Comparison of ENCODE assay signal across 25 cellular contexts in genomic region chr6:93008385-93008784, GRCh38.
"Had no signal": no experiment of that assay in that cellular context is flagged by ENCODE, and none has a peak within 500 bp of the region (broad histone marks: within the 10 kb centered on the region; RNA-seq: fewer than 3 reads in every experiment).

No MANE protein-coding gene starts in this region.

- H3K4me3 ChIP-seq: colonic mucosa, esophagus squamous epithelium, gastrocnemius medialis, heart right ventricle, left lung, lower lobe of right lung, mucosa of descending colon had no signal

- H3K27ac ChIP-seq: colonic mucosa, epithelial cell of prostate, esophagus squamous epithelium, gastrocnemius medialis, heart right ventricle, left lung, lower lobe of right lung had no signal

- H3K9me3 Mint-ChIP-seq: dendritic cell treated with granulocyte-macrophage colony-stimulating factor and Interleukin-4, amounts not matched to agents 40 ng/mL and 50 ng/mL, for 4 days; endodermal cell had no signal

- DNase-seq: colonic mucosa; cortex of kidney; effector CD8-positive, alpha-beta T cell; effector memory CD8-positive, alpha-beta T cell; endodermal cell; erythroblast; esophagus squamous epithelium; foreskin fibroblast; foreskin melanocyte; gastrocnemius medialis; glutamatergic neuron; head of caudate nucleus; heart right ventricle; hippocampal formation; left cardiac atrium; left lung; left ventricle myocardium superior; lower lobe of right lung; mesenchymal stem cell; mucosa of descending colon; naive B cell had no signal

- H3K4me1 Mint-ChIP-seq: mesothelial cell of epicardium, naive B cell had no signal

- ATAC-seq: effector memory CD8-positive, alpha-beta T cell; esophagus mucosa; gastrocnemius medialis; heart right ventricle; left cardiac atrium; left lung; left ventricle myocardium superior; lower lobe of right lung; mucosa of descending colon had no signal

- H3K27ac Mint-ChIP-seq: dendritic cell treated with granulocyte-macrophage colony-stimulating factor and Interleukin-4, amounts not matched to agents 40 ng/mL and 50 ng/mL, for 4 days; effector memory CD8-positive, alpha-beta T cell; endodermal cell; mesothelial cell of epicardium; naive B cell had no signal

- H3K4me1 ChIP-seq: colonic mucosa, esophagus squamous epithelium, gastrocnemius medialis, heart right ventricle, left lung, lower lobe of right lung had no signal

- H3K27me3 Mint-ChIP-seq: dendritic cell treated with granulocyte-macrophage colony-stimulating factor and Interleukin-4, amounts not matched to agents 40 ng/mL and 50 ng/mL, for 4 days; effector memory CD8-positive, alpha-beta T cell; naive B cell had no signal

- H3K4me3 Mint-ChIP-seq: dendritic cell treated with granulocyte-macrophage colony-stimulating factor and Interleukin-4, amounts not matched to agents 40 ng/mL and 50 ng/mL, for 4 days; effector memory CD8-positive, alpha-beta T cell; endodermal cell; mesothelial cell of epicardium; naive B cell had no signal

- H3K36me3 ChIP-seq: colonic mucosa, esophagus squamous epithelium, gastrocnemius medialis, heart right ventricle, left lung, lower lobe of right lung had no signal

- H3K9me3 ChIP-seq: colonic mucosa, esophagus squamous epithelium, gastrocnemius medialis, heart right ventricle, left lung, lower lobe of right lung, mucosa of descending colon had no signal

- H3K27me3 ChIP-seq: colonic mucosa, esophagus squamous epithelium, gastrocnemius medialis, heart right ventricle, left lung had no signal

- H3K36me3 Mint-ChIP-seq: mesothelial cell of epicardium, naive B cell had no signal
